Comparison of ENCODE assay signal across 19 cellular contexts in genomic region chr9:14911046-14911445, GRCh38. TPM values are rescaled to one million over a fixed set of nuclear protein-coding genes. Genes with fewer than 3 reads are reported as not detected.
"Had no signal": no experiment of that assay in that cellular context is flagged by ENCODE, and none has a peak within 500 bp of the region (broad histone marks: within the 10 kb centered on the region; RNA-seq: fewer than 3 reads in every experiment).

No MANE protein-coding gene starts in this region.

- H3K36me3 ChIP-seq: ascending aorta, breast epithelium, heart left ventricle, right lobe of liver, spleen, stomach had no signal

- H3K27ac ChIP-seq: ascending aorta, epithelial cell of prostate, psoas muscle, right lobe of liver, spleen had no signal

- H3K9me3 ChIP-seq: ascending aorta, breast epithelium, heart left ventricle, psoas muscle, right lobe of liver, spleen, stomach had no signal

- DNase-seq: activated CD4-positive, CD25-positive, alpha-beta regulatory T cell treated with anti-CD3 and anti-CD28 coated beads, Interleukin-2, amount 50 U/mL, for 72 hours; activated naive CD4-positive, alpha-beta T cell treated with Interleukin-2 at 50 U/mL for 16 hours; activated naive CD8-positive, alpha-beta T cell treated with anti-CD3 and anti-CD28 coated beads, Interleukin-2, amount 50 U/mL, for 24 hours; activated T-cell treated with anti-CD3 and anti-CD28 coated beads for 4 hours; foreskin melanocyte; heart left ventricle; left cardiac atrium; psoas muscle; right lobe of liver; spleen; stomach; T-cell; T-helper 9 cell had no signal

- H3K27me3 ChIP-seq: ascending aorta, breast epithelium, heart left ventricle, right lobe of liver, stomach had no signal

- H3K4me1 ChIP-seq: breast epithelium, psoas muscle, right lobe of liver had no signal

- ATAC-seq: activated naive CD8-positive, alpha-beta T cell treated with anti-CD3 and anti-CD28 coated beads, Interleukin-2, amount 50 U/mL, for 24 hours; activated T-helper 17 cell treated with anti-CD3 and anti-CD28 coated beads, Interleukin-2, amount 50 U/mL, for 72 hours; T-cell had no signal

- H3K4me3 ChIP-seq: lung had no signal

RNA-seq across cellular contexts. Expression of gene FREM1, which starts 0.8 kb away (rescaled TPM):
- total RNA-seq: activated CD8-positive, alpha-beta memory T cell treated with anti-CD3 and anti-CD28 coated beads for 36 hours had no signal
